ENCODE assay signal across 25 cellular contexts in the genomic region with DNA sequence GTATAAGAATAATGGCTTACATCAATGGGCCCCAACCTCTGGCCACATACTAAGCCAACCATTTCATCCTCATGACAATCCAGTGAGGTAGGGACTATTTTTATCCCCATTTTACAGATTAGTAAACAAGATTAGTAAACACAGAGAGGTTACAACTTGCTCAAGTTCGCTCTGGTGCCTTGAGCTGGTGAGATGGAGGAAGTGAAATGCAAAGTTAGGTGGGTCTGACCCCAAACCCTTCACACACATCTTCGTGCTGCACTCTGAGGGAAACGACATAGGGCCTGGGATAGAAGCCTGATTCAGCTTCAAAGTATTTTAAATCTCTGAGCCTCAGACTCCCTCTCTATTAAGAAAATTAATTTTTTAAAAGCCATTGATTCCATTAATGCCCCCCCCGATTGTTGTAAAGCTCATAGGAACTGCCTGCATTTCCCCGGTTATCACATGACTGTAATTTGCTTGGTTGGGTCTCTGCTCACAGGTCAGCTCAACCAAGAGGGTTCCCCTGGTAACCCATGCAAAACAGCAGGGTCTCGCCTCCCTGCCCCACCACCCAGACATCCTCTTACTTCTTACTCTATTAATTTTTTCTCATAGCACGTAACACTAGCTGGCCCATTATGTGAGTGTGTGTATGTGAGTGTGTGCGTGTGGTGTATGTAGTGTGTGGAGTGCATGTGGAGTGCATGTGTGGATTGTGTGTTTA.
"Had no signal": no experiment of that assay in that cellular context is flagged by ENCODE, and none has a peak within 500 bp of the region (broad histone marks: within the 10 kb centered on the region; RNA-seq: fewer than 3 reads in every experiment).

No MANE protein-coding gene starts in this region.

- H3K36me3 ChIP-seq: neutrophil, pancreas, upper lobe of left lung, WERI-Rb-1 had no signal

- ATAC-seq: activated CD8-positive, alpha-beta T cell treated with anti-CD3 and anti-CD28 coated beads, Interleukin-2, amount 10 ng/mL, durations not matched to agents 7 days and 5 days; activated naive CD8-positive, alpha-beta T cell treated with anti-CD3 and anti-CD28 coated beads, Interleukin-2, amount 50 U/mL, for 24 hours; pancreas; sciatic nerve; T-cell had no signal

- H3K4me1 ChIP-seq: pancreas had no signal

- H3K9me3 Mint-ChIP-seq: activated T-helper 1 cell treated with anti-CD3 and anti-CD28 coated beads, Interleukin-12 subunit alpha, Interleukin-12 subunit beta, Interleukin-2, Interleukin-4 antibody, amounts not matched to agents 30 ng/mL and 10 ng/mL and 1 ng/mL, durations not matched to agents 14 hours and 24 hours and 36 hours; brain; nephron; T-cell; T-helper 2 cell treated with Interferon-gamma antibody and Interleukin-4, amounts not matched to agents 5 μg/mL and 100 μg/mL, for 36 hours had no signal

- H3K4me1 Mint-ChIP-seq: activated naive CD8-positive, alpha-beta T cell treated with anti-CD3 and anti-CD28 coated beads, Interleukin-2, amount 50 U/mL, for 24 hours; T-cell had no signal

- H3K27ac Mint-ChIP-seq: activated CD8-positive, alpha-beta T cell treated with anti-CD3 and anti-CD28 coated beads, Interleukin-2, amount 10 ng/mL, durations not matched to agents 7 days and 5 days; activated naive CD8-positive, alpha-beta T cell treated with anti-CD3 and anti-CD28 coated beads, Interleukin-2, amount 50 U/mL, for 24 hours; activated T-helper 1 cell treated with anti-CD3 and anti-CD28 coated beads, Interleukin-12 subunit alpha, Interleukin-12 subunit beta, Interleukin-2, Interleukin-4 antibody, amounts not matched to agents 30 ng/mL and 10 ng/mL and 1 ng/mL, durations not matched to agents 14 hours and 24 hours and 36 hours; T-cell; T-helper 2 cell treated with Interferon-gamma antibody and Interleukin-4, amounts not matched to agents 5 μg/mL and 100 μg/mL, for 36 hours had no signal

- H3K4me3 ChIP-seq: pancreas, smooth muscle cell, upper lobe of left lung had no signal

- H3K27me3 ChIP-seq: neutrophil, pancreas, upper lobe of left lung had no signal

- H3K27ac ChIP-seq: pancreas, upper lobe of left lung, WERI-Rb-1 had no signal

- H3K36me3 Mint-ChIP-seq: brain, T-cell had no signal

- FAIRE-seq: frontal cortex, pancreas had no signal

- H3K9me3 ChIP-seq: neutrophil, pancreas, upper lobe of left lung had no signal

- H3K4me3 Mint-ChIP-seq: activated CD8-positive, alpha-beta T cell treated with anti-CD3 and anti-CD28 coated beads, Interleukin-2, amount 10 ng/mL, durations not matched to agents 7 days and 5 days; activated naive CD8-positive, alpha-beta T cell treated with anti-CD3 and anti-CD28 coated beads, Interleukin-2, amount 50 U/mL, for 24 hours; activated T-helper 1 cell treated with anti-CD3 and anti-CD28 coated beads, Interleukin-12 subunit alpha, Interleukin-12 subunit beta, Interleukin-2, Interleukin-4 antibody, amounts not matched to agents 30 ng/mL and 10 ng/mL and 1 ng/mL, durations not matched to agents 14 hours and 24 hours and 36 hours; brain; nephron; T-cell; T-helper 2 cell treated with Interferon-gamma antibody and Interleukin-4, amounts not matched to agents 5 μg/mL and 100 μg/mL, for 36 hours had no signal

- H3K4me2 ChIP-seq: smooth muscle cell had no signal

- DNase-seq: activated CD4-positive, alpha-beta T cell treated with anti-CD3 and anti-CD28 coated beads for 1 hour; activated CD4-positive, alpha-beta T cell treated with anti-CD3 and anti-CD28 coated beads, Interleukin-2, amount 50 U/mL, for 1 hour; activated CD8-positive, alpha-beta T cell treated with anti-CD3 and anti-CD28 coated beads, Interleukin-2, amount 10 ng/mL, durations not matched to agents 7 days and 5 days; activated gamma-delta T cell; activated naive CD4-positive, alpha-beta T cell treated with anti-CD3 and anti-CD28 coated beads, Interleukin-2, amount 50 U/mL, for 16 hours; activated naive CD8-positive, alpha-beta T cell treated with anti-CD3 and anti-CD28 coated beads, Interleukin-2, amount 50 U/mL, for 24 hours; anterior cingulate cortex; effector CD8-positive, alpha-beta T cell; erythroblast; hippocampal formation; kidney glomerular epithelial cell; pancreas; stimulated activated CD4-positive, alpha-beta T cell treated with anti-CD3 and anti-CD28 coated beads, Interleukin-15, amount 100 ng/mL, for 24 hours; stimulated activated naive CD4-positive, alpha-beta T cell treated with Interleukin-2 at 50 U/mL for 16 hours; T-cell; upper lobe of left lung; WERI-Rb-1 had no signal
